ENCODE assay signal across 1 cellular context in the genomic region with DNA sequence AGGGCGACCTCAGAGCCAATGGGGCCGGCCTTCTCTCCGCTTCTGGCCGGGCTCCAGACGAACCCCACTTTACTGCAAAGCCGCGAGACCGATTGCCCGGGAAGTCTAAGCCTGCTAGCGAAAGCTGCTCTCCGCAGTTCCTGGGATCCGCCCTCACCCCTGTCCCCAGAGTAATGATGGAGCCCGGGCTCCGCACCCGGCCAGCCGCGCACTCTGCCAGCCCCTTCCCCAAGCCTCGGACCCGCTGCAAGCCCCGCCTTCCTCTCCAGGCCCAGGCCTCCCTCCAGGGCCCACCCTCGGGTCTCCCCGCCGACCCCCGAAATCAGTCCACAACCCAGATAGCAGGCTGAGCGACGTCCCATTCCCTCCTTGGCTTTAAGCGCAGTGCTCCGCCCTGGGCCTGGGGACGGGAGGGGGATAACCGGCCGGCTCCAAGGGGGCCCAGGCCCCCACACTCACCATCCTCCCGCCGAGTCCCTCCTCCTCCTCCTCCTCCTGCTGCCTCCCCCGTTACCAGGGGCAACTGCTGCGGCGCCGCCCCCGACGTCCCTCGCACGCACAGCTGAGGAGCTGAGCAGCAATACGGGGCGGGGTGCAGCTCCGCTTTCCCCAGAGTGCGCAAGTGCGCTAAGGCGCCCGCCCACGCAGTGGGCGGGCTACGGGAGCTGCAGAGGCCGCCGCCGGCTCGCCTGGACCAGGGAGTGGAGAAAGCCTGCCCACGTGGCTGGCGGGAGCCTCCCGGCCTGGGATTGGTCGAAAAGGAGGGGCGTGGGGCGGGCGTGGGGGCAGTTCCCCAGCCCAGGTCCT.
A peak's percentile ranks its signal among the peaks of the same experiment; 100 is the strongest.
TF ChIP-seq lines count a peak whose summit lies in the region.

A gene with protein sequence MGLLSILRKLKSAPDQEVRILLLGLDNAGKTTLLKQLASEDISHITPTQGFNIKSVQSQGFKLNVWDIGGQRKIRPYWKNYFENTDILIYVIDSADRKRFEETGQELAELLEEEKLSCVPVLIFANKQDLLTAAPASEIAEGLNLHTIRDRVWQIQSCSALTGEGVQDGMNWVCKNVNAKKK (minus strand): TSS at position 584 of the 807 bp plus-strand sequence. CDS start 122 bp downstream, at position 462.

TF ChIP-seq in HCT116, 20 proteins besides CTCF, POLR2A, EP300 and RAD21 (continued from another document):
- TF ChIP-seq ZBTB33 (IDR thresholded peaks at IDR 0.05; ENCODE audit: extremely low read depth, insufficient replicate concordance, low read length) (peak; percentile 79), YY1 (IDR thresholded peaks at IDR 0.05; ENCODE audit: extremely low read depth, insufficient replicate concordance, low read depth, low read length) (peak; percentile 65), EZH2phosphoT487 (IDR thresholded peaks at IDR 0.05; ENCODE audit: borderline replicate concordance) (no peak), ZFX (IDR thresholded peaks at IDR 0.05) (peak; percentile 33)
